9 cellular contexts compared by ENCODE assay signal in genomic region chr1:21586926-21587601, GRCh38.
DNase-seq lines count a peak whose midpoint lies in the region; ATAC-seq and TF ChIP-seq lines count a peak whose summit lies in the region.
"Had no signal": no experiment of that assay in that cellular context is flagged by ENCODE, and none has a peak within 500 bp of the region (broad histone marks: within the 10 kb centered on the region; RNA-seq: fewer than 3 reads in every experiment).

No MANE protein-coding gene starts in this region.

- no peaks in the 10 kb centered on the region for H3K9me3 Mint-ChIP-seq in GM23338
- H3K9me3 Mint-ChIP-seq: activated naive CD8-positive, alpha-beta T cell treated with anti-CD3 and anti-CD28 coated beads for 36 hours had no signal

- H3K4me3 Mint-ChIP-seq in GM23338 = no peak overlapping the region
- H3K4me3 Mint-ChIP-seq: activated naive CD8-positive, alpha-beta T cell treated with anti-CD3 and anti-CD28 coated beads for 36 hours had no signal

- H3K4me1 ChIP-seq in GM23338 (ENCODE audit: insufficient read depth) = peaks cover 11% of the 10 kb centered on the region

- 0 out of 2 replicates have a peak, but pooled peaks cover 4% of the 10 kb centered on the region for H3F3A ChIP-seq in GM23338 (replicated peaks; ENCODE audit: low read depth)

- no peak overlapping the region for H3K4me3 ChIP-seq in GM23338

- DNase-seq in GM23338 (ENCODE audit: low spot score) (peak; percentile 56), T1000 (lab: John Stamatoyannopoulos, UW) (peak; percentile 75), Right ventricle myocardium superior (peak; percentile 58), renal cortical epithelial cell (ENCODE audit: low read depth) (peak; percentile 94), NOMO-1 treated with dmso at 0.1 percent for 144 hours (lab: John Stamatoyannopoulos, UW; ENCODE audit: unreplicated experiment) (no peak), inferior parietal cortex (ENCODE audit: extremely low spot score) (no peak)
- no peak for DNase-seq in stimulated activated CD4-positive, alpha-beta T cell treated with anti-CD3 and anti-CD28 coated beads, Interleukin-15, amount 100 ng/mL, for 24 hours
- DNase-seq: activated naive CD8-positive, alpha-beta T cell treated with anti-CD3 and anti-CD28 coated beads for 36 hours had no signal

- H3K27ac ChIP-seq in GM23338 (ENCODE audit: low read depth) = no peak overlapping the region

- ATAC-seq in GM23338 (peak; percentile 51), Right ventricle myocardium superior (ENCODE audit: poor library complexity) (peak; percentile 61), GM19328 (IDR thresholded peaks at IDR 0.05; ENCODE audit: unreplicated experiment) (no peak)

- no peaks in the 10 kb centered on the region for H3K27me3 ChIP-seq in GM23338 (ENCODE audit: insufficient read depth)

- peaks cover 26% of the 10 kb centered on the region for H3K4me1 Mint-ChIP-seq in GM23338

- H2AFZ ChIP-seq in GM23338 = no peak overlapping the region

- no peaks in the 10 kb centered on the region for H3K79me2 ChIP-seq in GM23338 (replicated peaks; ENCODE audit: insufficient read depth)

- intact Hi-C loops in Right ventricle myocardium superior (cut with DNase I) = no loop called here

- TF ChIP-seq CTCF in GM23338 (conservative IDR thresholded peaks at IDR 0.05; ENCODE audit: low read depth in 2 of 2) = peak in 1 of 2 experiments; percentile 40; a peak in 2 of 4 replicates

- H3K4me2 ChIP-seq in GM23338 = no peak overlapping the region

- H3K9me2 ChIP-seq in GM23338 (ENCODE audit: insufficient read depth) = no peaks in the 10 kb centered on the region

- no peaks in the 10 kb centered on the region for H4K20me1 ChIP-seq in GM23338 (replicated peaks; ENCODE audit: insufficient read depth)

- peaks cover 24% of the 10 kb centered on the region for H3K27me3 Mint-ChIP-seq in GM23338 (ENCODE audit: insufficient read depth, low read depth, poor library complexity)

- no peaks in the 10 kb centered on the region for H3K36me3 ChIP-seq in GM23338 (ENCODE audit: insufficient read depth)

- H3K27ac Mint-ChIP-seq in GM23338 = no peak overlapping the region
- H3K27ac Mint-ChIP-seq: activated naive CD8-positive, alpha-beta T cell treated with anti-CD3 and anti-CD28 coated beads for 36 hours had no signal

- no peaks in the 10 kb centered on the region for H3K36me3 Mint-ChIP-seq in GM23338 (ENCODE audit: low read depth)
- H3K36me3 Mint-ChIP-seq: activated naive CD8-positive, alpha-beta T cell treated with anti-CD3 and anti-CD28 coated beads for 36 hours had no signal

TF ChIP-seq in GM23338, 12 proteins besides CTCF, POLR2A, EP300 and RAD21:
- TF ChIP-seq POLR2AphosphoS5 (IDR thresholded peaks at IDR 0.05; ENCODE audit: low read depth) (no peak), NANOG (IDR thresholded peaks at IDR 0.05; ENCODE audit: borderline replicate concordance) (no peak), ZNF331 (CRISPR knock-in tag; IDR thresholded peaks at IDR 0.05; ENCODE audit: low read depth) (no peak), JUNB (IDR thresholded peaks at IDR 0.05; ENCODE audit: unreplicated experiment) (no peak)
TF ChIP-seq in GM23338: peak in this region for 0.

Comparison
In these comparisons a context has a peak if more than half of its experiments do, and no peak if none do; other contexts are left out.
1. DNase-seq: peak in GM23338 (single experiment), T1000 (single experiment), Right ventricle myocardium superior (single experiment) and renal cortical epithelial cell (single experiment); none in NOMO-1 treated with dmso at 0.1 percent for 144 hours (single experiment), inferior parietal cortex (single experiment) and stimulated activated CD4-positive, alpha-beta T cell treated with anti-CD3 and anti-CD28 coated beads, Interleukin-15, amount 100 ng/mL, for 24 hours (single experiment).